In genomic region chr4:107858158-107858742, GRCh38 we compare ENCODE assay signal across 22 cellular contexts. TPM values are rescaled to one million over a fixed set of nuclear protein-coding genes. Genes with fewer than 3 reads are reported as not detected.
A peak's percentile ranks its signal among the peaks of the same experiment; 100 is the strongest.
DNase-seq lines count a peak whose midpoint lies in the region; ATAC-seq, FAIRE-seq and TF ChIP-seq lines count a peak whose summit lies in the region.
"Had no signal": no experiment of that assay in that cellular context is flagged by ENCODE, and none has a peak within 500 bp of the region (broad histone marks: within the 10 kb centered on the region; RNA-seq: fewer than 3 reads in every experiment).

No MANE protein-coding gene starts in this region.

- H2BK120ac ChIP-seq in mesendoderm (ENCODE audit: low read depth, low read length), result no peak overlapping the region

- DNase-seq in Calu3 (no peak), esophagus muscularis mucosa (ENCODE audit: extremely low spot score) (no peak), mesendoderm (peak; percentile 14), T-helper 17 cell (no peak), GM12892 (ENCODE audit: insufficient read length) (no peak), NCI-H1048 (lab: John Stamatoyannopoulos, UW) (no peak)
- DNase-seq in activated T-cell treated with anti-CD3 and anti-CD28 coated beads, Interleukin-2, amount 50 U/mL, for 1 hour, result no peak
- DNase-seq: CD8-positive, alpha-beta memory T cell; DMS79 treated with DMSO at 0.1 percent for 48 hours; GOT3; KG1; MV-4-11; NCI-H1417; NCI-H187; NCI-H226; NCI-H524; PC-9 had no signal

- peaks cover 3% of the 10 kb centered on the region for H3K9me3 Mint-ChIP-seq in Calu3 (ENCODE audit: low read depth, unreplicated experiment)
- H3K9me3 Mint-ChIP-seq: CD8-positive, alpha-beta memory T cell had no signal

- no peaks in the 10 kb centered on the region for H3K79me1 ChIP-seq in mesendoderm (ENCODE audit: low read length)

- FAIRE-seq in GM12892 (lab: Jason Lieb, UNC), result no peak
- FAIRE-seq: G401.6, HepG2 had no signal

- H3K27me3 ChIP-seq in HUES48 (ENCODE audit: control insufficient read depth, insufficient read depth, low read length), result no peaks in the 10 kb centered on the region
- no peaks in the 10 kb centered on the region for H3K27me3 ChIP-seq in esophagus muscularis mucosa
- no peaks in the 10 kb centered on the region for H3K27me3 ChIP-seq in mesendoderm (ENCODE audit: insufficient read depth, low read length, poor library complexity)
- H3K27me3 ChIP-seq: BLaER1 treated with 17β-estradiol and CSF1 and Interleukin-3, amounts not matched to agents 10 nM and 100 nM; SJSA1 had no signal

- H3K4me1 ChIP-seq in HUES48 (ENCODE audit: control insufficient read depth, insufficient read depth, low read length) (peaks cover 35% of the 10 kb centered on the region), esophagus muscularis mucosa (peaks cover 67 to 86% (median 82%) of the 10 kb centered on the region in 4 donors), mesendoderm (ENCODE audit: control insufficient read depth, low read depth, low read length) (no peaks in the 10 kb centered on the region)

- H3K4me1 Mint-ChIP-seq in Calu3 (ENCODE audit: low read depth, unreplicated experiment) (peaks cover 28% of the 10 kb centered on the region), T-helper 17 cell (peaks cover 7% of the 10 kb centered on the region)
- H3K4me1 Mint-ChIP-seq: CD8-positive, alpha-beta memory T cell had no signal

- H3K4ac ChIP-seq in mesendoderm (ENCODE audit: low read depth, low read length), result no peak overlapping the region

- H3K79me2 ChIP-seq in mesendoderm (ENCODE audit: control insufficient read depth, insufficient read depth, low read length), result no peaks in the 10 kb centered on the region

- H3K4me2 ChIP-seq in mesendoderm (ENCODE audit: low read length), result no peak overlapping the region
- H3K4me2 ChIP-seq: BLaER1 treated with 17β-estradiol and CSF1 and Interleukin-3, amounts not matched to agents 10 nM and 100 nM; PC-9 had no signal

- H3K27ac ChIP-seq in HUES48 (ENCODE audit: low read depth, low read length), result peak overlapping the region; percentile 51
- peak overlapping the region; percentile 30 to 68 (median 48) for H3K27ac ChIP-seq in esophagus muscularis mucosa (replicated peaks in 1 of 4)
- H3K27ac ChIP-seq in mesendoderm (ENCODE audit: low read depth, low read length), result no peak overlapping the region
- H3K27ac ChIP-seq: BLaER1 treated with 17β-estradiol and CSF1 and Interleukin-3, amounts not matched to agents 10 nM and 100 nM; PC-9; SJSA1 had no signal

- no peak overlapping the region for H2BK15ac ChIP-seq in mesendoderm (replicated peaks; ENCODE audit: low read depth)

- no peak overlapping the region for H4K8ac ChIP-seq in mesendoderm (ENCODE audit: low read depth, low read length)

- TF ChIP-seq POLR2A in esophagus muscularis mucosa (IDR thresholded peaks at IDR 0.05; ENCODE audit: low read depth) (no peak), GM12892 (IDR thresholded peaks at IDR 0.05; ENCODE audit: low read depth, low read length) (no peak)

- H3K27me3 Mint-ChIP-seq in Calu3 (ENCODE audit: unreplicated experiment) (no peaks in the 10 kb centered on the region), T-helper 17 cell (peaks cover 71% of the 10 kb centered on the region)

- H3K9ac ChIP-seq in HUES48 (ENCODE audit: low read depth, low read length), result no peak overlapping the region
- H3K9ac ChIP-seq in mesendoderm (ENCODE audit: low read length), result no peak overlapping the region
- H3K9ac ChIP-seq: BLaER1 treated with 17β-estradiol and CSF1 and Interleukin-3, amounts not matched to agents 10 nM and 100 nM had no signal

- H3K9me3 ChIP-seq in HUES48 (ENCODE audit: control insufficient read depth, insufficient read depth, low read length), result no peaks in the 10 kb centered on the region
- no peaks in the 10 kb centered on the region for H3K9me3 ChIP-seq in esophagus muscularis mucosa
- H3K9me3 ChIP-seq in T-helper 17 cell (ENCODE audit: control insufficient read depth, low read length, poor library complexity, severe bottlenecking), result no peaks in the 10 kb centered on the region
- H3K9me3 ChIP-seq: BLaER1 treated with 17β-estradiol and CSF1 and Interleukin-3, amounts not matched to agents 10 nM and 100 nM; SJSA1 had no signal

- no peak overlapping the region for H2AK5ac ChIP-seq in mesendoderm (ENCODE audit: low read length)

- no peak overlapping the region for H3K4me3 ChIP-seq in HUES48 (ENCODE audit: low read depth, low read length)
- no peak overlapping the region for H3K4me3 ChIP-seq in esophagus muscularis mucosa
- H3K4me3 ChIP-seq in mesendoderm (ENCODE audit: low read length), result no peak overlapping the region
- H3K4me3 ChIP-seq: BLaER1 treated with 17β-estradiol and CSF1 and Interleukin-3, amounts not matched to agents 10 nM and 100 nM; PC-9; SJSA1 had no signal

- no peak overlapping the region for H3K4me3 Mint-ChIP-seq in Calu3 (ENCODE audit: low read depth, unreplicated experiment)
- no peak overlapping the region for H3K4me3 Mint-ChIP-seq in T-helper 17 cell
- H3K4me3 Mint-ChIP-seq: CD8-positive, alpha-beta memory T cell had no signal

- CTCF ChIA-PET in Calu3 (lab: Charles Lee), result no interaction called here

- H3K27ac Mint-ChIP-seq in Calu3 (ENCODE audit: unreplicated experiment) (peak overlapping the region; percentile 56), T-helper 17 cell (no peak overlapping the region)
- H3K27ac Mint-ChIP-seq: CD8-positive, alpha-beta memory T cell had no signal

- no peak overlapping the region for H3K56ac ChIP-seq in mesendoderm (ENCODE audit: low read length)

- H3K36me3 ChIP-seq in HUES48 (ENCODE audit: control insufficient read depth, insufficient read depth, low read length) (no peaks in the 10 kb centered on the region), esophagus muscularis mucosa (peaks cover 0 to 12% (median 4%) of the 10 kb centered on the region in 4 donors), mesendoderm (ENCODE audit: control insufficient read depth, insufficient read depth, low read length) (no peaks in the 10 kb centered on the region)
- H3K36me3 ChIP-seq: BLaER1 treated with 17β-estradiol and CSF1 and Interleukin-3, amounts not matched to agents 10 nM and 100 nM; SJSA1 had no signal

- no peak for ATAC-seq in T-helper 17 cell
- ATAC-seq: HepG2 had no signal

- no TSS peak for BruUV-seq in Calu3 (replicated peaks; lab: Mats Ljungman, UMichigan)

- H3K23ac ChIP-seq in mesendoderm (ENCODE audit: low read length), result no peak overlapping the region

- no peak overlapping the region for H4K5ac ChIP-seq in mesendoderm (ENCODE audit: low read length)

- TF ChIP-seq EP300 in esophagus muscularis mucosa (IDR thresholded peaks at IDR 0.05), result no peak

- intact Hi-C loops in Calu3 (cut with micrococcal nuclease; ENCODE audit: unreplicated experiment) (no loop called here), esophagus muscularis mucosa (cut with DNase I) (no loop called here)

- no peak overlapping the region for H2BK5ac ChIP-seq in mesendoderm (ENCODE audit: low read length)

- 81% methylated on average over 3 of the region's 3 CpGs for WGBS in esophagus muscularis mucosa
- WGBS in mesendoderm (ENCODE audit: extremely low coverage, insufficient coverage, low lambda C conversion rate), result no CpG with 5 or more reads among the region's 3 CpGs

- TF ChIP-seq CTCF in Calu3 (IDR thresholded peaks at IDR 0.05; ENCODE audit: unreplicated experiment), result no peak
- TF ChIP-seq CTCF in esophagus muscularis mucosa (IDR thresholded peaks at IDR 0.05), result no peak

- H3K18ac ChIP-seq in mesendoderm (ENCODE audit: low read length), result no peak overlapping the region

- H3K36me3 Mint-ChIP-seq in Calu3 (ENCODE audit: insufficient read depth, unreplicated experiment) (peaks cover 18% of the 10 kb centered on the region), T-helper 17 cell (ENCODE audit: low read depth) (peaks cover 7% of the 10 kb centered on the region)
- H3K36me3 Mint-ChIP-seq: CD8-positive, alpha-beta memory T cell had no signal

RNA-seq across cellular contexts. Expression of gene SGMS2, which starts 33.5 kb away (rescaled TPM):
- 67.2 and 74.7 TPM in 2 replicates for total RNA-seq in Calu3 (2022)
- 100 to 1,000 TPM; 278 to 487 (median 347) TPM for total RNA-seq in esophagus muscularis mucosa
- polyA plus RNA-seq in mesendoderm (2013, experiment 1 of 2), result 0.28 TPM
- 0.24 TPM for polyA plus RNA-seq in mesendoderm (2013, experiment 2 of 2)
- under 1 TPM in 1 of 2 donors, not detected in 1; 0.32 TPM for total RNA-seq in T-helper 17 cell
- polyA plus RNA-seq in GM12892 (2012; ENCODE audit: missing spikeins), result not detected
- polyA plus RNA-seq: CD8-positive, alpha-beta memory T cell had no signal

Comparison
In these comparisons a context has a peak if more than half of its experiments do, and no peak if none do; other contexts are left out.
1. RNA of gene SGMS2, which starts 33.5 kb away (total RNA-seq): 278 to 487 TPM in esophagus muscularis mucosa and 67.2 to 74.7 TPM in Calu3; 0.32 TPM in T-helper 17 cell; every median in the first group is over 10 times any median in the second.